Comparison of ENCODE assay signal across 13 cellular contexts in genomic region chr17:4483012-4483840, GRCh38. TPM values are rescaled to one million over a fixed set of nuclear protein-coding genes. Genes with fewer than 3 reads are reported as not detected.
DNase-seq lines count a peak whose midpoint lies in the region; ATAC-seq and TF ChIP-seq lines count a peak whose summit lies in the region.
"Had no signal": no experiment of that assay in that cellular context is flagged by ENCODE, and none has a peak within 500 bp of the region (broad histone marks: within the 10 kb centered on the region; RNA-seq: fewer than 3 reads in every experiment).

No MANE protein-coding gene starts in this region.

- H3K27ac ChIP-seq in CD8-positive, alpha-beta T cell (ENCODE audit: low read depth, low read length): no peak overlapping the region
- H3K27ac ChIP-seq in mucosa of rectum (ENCODE audit: low read depth in 2 of 2, low read length in 2 of 2): peak overlapping the region; percentile 85 to 95
- H3K27ac ChIP-seq in tibial artery: no peak overlapping the region

- POLR2A ChIA-PET in CD8-positive, alpha-beta T cell (lab: Charles Lee): interaction anchor here (0.6 kb wide), 1 partner anchor 575 kb away, joined by 3 read pairs; no protein-coding TSS in a partner anchor

- peaks cover 65% of the 10 kb centered on the region for H3K4me1 Mint-ChIP-seq in CD8-positive, alpha-beta T cell (ENCODE audit: low read depth)
- peaks cover 15% of the 10 kb centered on the region for H3K4me1 Mint-ChIP-seq in stimulated activated memory B cell treated with anti-CD40 and anti-IgM and Interleukin-4, amounts not matched to agents 10 μg/mL and 1 μg/mL and 100 μg/mL, for 72 hours

- H3K9me3 Mint-ChIP-seq in CD8-positive, alpha-beta T cell: no peaks in the 10 kb centered on the region
- H3K9me3 Mint-ChIP-seq in activated naive CD4-positive, alpha-beta T cell treated with anti-CD3 and anti-CD28 coated beads, Interleukin-2, amount 50 U/mL, for 72 hours: no peaks in the 10 kb centered on the region
- H3K9me3 Mint-ChIP-seq in stimulated activated memory B cell treated with anti-CD40 and anti-IgM and Interleukin-4, amounts not matched to agents 10 μg/mL and 1 μg/mL and 100 μg/mL, for 72 hours: no peaks in the 10 kb centered on the region
- H3K9me3 Mint-ChIP-seq: IgD-negative memory B cell; stimulated activated naive B cell treated with anti-CD40 and anti-IgM and Interleukin-4, amounts not matched to agents 10 μg/mL and 1 μg/mL and 100 μg/mL, for 72 hours had no signal

- no peaks in the 10 kb centered on the region for H3K27me3 Mint-ChIP-seq in CD8-positive, alpha-beta T cell (ENCODE audit: low read depth)
- H3K27me3 Mint-ChIP-seq in stimulated activated memory B cell treated with anti-CD40 and anti-IgM and Interleukin-4, amounts not matched to agents 10 μg/mL and 1 μg/mL and 100 μg/mL, for 72 hours: peaks cover 9% of the 10 kb centered on the region

- intact Hi-C loops in CD8-positive, alpha-beta T cell (cut with DNase I, micrococcal nuclease): loop anchor here in 1 of 2 experiments (10.0 kb wide), 1 partner anchor 58 kb away; no protein-coding TSS in a partner anchor
- intact Hi-C loops in tibial artery (cut with DNase I; ENCODE audit: low total_unique reads): no loop called here

- no peaks in the 10 kb centered on the region for H3K9me3 ChIP-seq in CD8-positive, alpha-beta T cell (ENCODE audit: low read length)
- H3K9me3 ChIP-seq in mucosa of rectum (ENCODE audit: control insufficient read depth in 2 of 2, low read length in 2 of 2) (no peaks in the 10 kb centered on the region), tibial artery (no peaks in the 10 kb centered on the region)

- ATAC-seq in CD8-positive, alpha-beta T cell: no peak
- ATAC-seq in activated naive CD4-positive, alpha-beta T cell treated with anti-CD3 and anti-CD28 coated beads, Interleukin-2, amount 50 U/mL, for 72 hours: no peak
- no peak for ATAC-seq in stimulated activated memory B cell treated with anti-CD40 and anti-IgM and Interleukin-4, amounts not matched to agents 10 μg/mL and 1 μg/mL and 100 μg/mL, for 72 hours
- ATAC-seq: stimulated activated naive B cell treated with anti-CD40 and anti-IgM and Interleukin-4, amounts not matched to agents 10 μg/mL and 1 μg/mL and 100 μg/mL, for 72 hours had no signal

- H3K4me3 Mint-ChIP-seq in CD8-positive, alpha-beta T cell: no peak overlapping the region
- no peak overlapping the region for H3K4me3 Mint-ChIP-seq in stimulated activated memory B cell treated with anti-CD40 and anti-IgM and Interleukin-4, amounts not matched to agents 10 μg/mL and 1 μg/mL and 100 μg/mL, for 72 hours
- H3K4me3 Mint-ChIP-seq: stimulated activated naive B cell treated with anti-CD40 and anti-IgM and Interleukin-4, amounts not matched to agents 10 μg/mL and 1 μg/mL and 100 μg/mL, for 72 hours had no signal

- CTCF ChIA-PET in CD8-positive, alpha-beta T cell (lab: Charles Lee): interaction anchor here (1.7 kb wide), 1 partner anchor 16 kb away, joined by 5 read pairs; no protein-coding TSS in a partner anchor

- H3K4me1 ChIP-seq in CD8-positive, alpha-beta T cell (ENCODE audit: insufficient read depth, low read length): peaks cover 74% of the 10 kb centered on the region
- peaks cover 42 to 56% of the 10 kb centered on the region in 2 donors for H3K4me1 ChIP-seq in mucosa of rectum (ENCODE audit: control insufficient read depth in 2 of 2, insufficient read depth in 2 of 2, low read length in 2 of 2)
- H3K4me1 ChIP-seq in tibial artery: peaks cover 0 to 15% (median 0%) of the 10 kb centered on the region in 4 donors

- TF ChIP-seq CTCF in CD8-positive, alpha-beta T cell (IDR thresholded peaks at IDR 0.05): no peak
- TF ChIP-seq CTCF in LNCaP clone FGC (IDR thresholded peaks at IDR 0.05; ENCODE audit: control insufficient read depth, extremely low read depth, insufficient read depth) (no peak), tibial artery (IDR thresholded peaks at IDR 0.05) (no peak)

- no peak overlapping the region for H3K4me3 ChIP-seq in CD8-positive, alpha-beta T cell (ENCODE audit: low read depth, low read length)
- H3K4me3 ChIP-seq in LNCaP clone FGC (ENCODE audit: low read depth, low read length) (no peak overlapping the region), mucosa of rectum (ENCODE audit: low read length in 2 of 2) (peak overlapping the region in 1 of 2 donors; percentile 61), tibial artery (no peak overlapping the region)

- peak overlapping the region; percentile 95 for H3K27ac Mint-ChIP-seq in CD8-positive, alpha-beta T cell
- H3K27ac Mint-ChIP-seq in activated naive CD4-positive, alpha-beta T cell treated with anti-CD3 and anti-CD28 coated beads, Interleukin-2, amount 50 U/mL, for 72 hours: peak overlapping the region in 1 of 2 donors; percentile 53
- no peak overlapping the region for H3K27ac Mint-ChIP-seq in stimulated activated memory B cell treated with anti-CD40 and anti-IgM and Interleukin-4, amounts not matched to agents 10 μg/mL and 1 μg/mL and 100 μg/mL, for 72 hours
- H3K27ac Mint-ChIP-seq: IgD-negative memory B cell had no signal

- no peak for DNase-seq in CD8-positive, alpha-beta T cell
- DNase-seq in LNCaP clone FGC (ENCODE audit: low read depth) (peak; percentile 80), cerebellum (ENCODE audit: low spot score) (peak; percentile 50), tibial artery (no peak)
- DNase-seq in stimulated activated CD4-positive, alpha-beta T cell treated with anti-CD3 and anti-CD28 coated beads, Interleukin-2, amount 100 ng/mL, for 48 hours: no peak
- no peak for DNase-seq in activated naive CD4-positive, alpha-beta T cell treated with anti-CD3 and anti-CD28 coated beads, Interleukin-2, amount 50 U/mL, for 72 hours (ENCODE audit: low spot score in 2 of 2)
- DNase-seq: effector memory CD4-positive, alpha-beta T cell; NCI-H748 treated with DMSO at 0.1 percent for 48 hours; stimulated activated naive B cell treated with anti-CD40 and anti-IgM and Interleukin-4, amounts not matched to agents 10 μg/mL and 1 μg/mL and 100 μg/mL, for 72 hours had no signal

- H3K36me3 ChIP-seq in CD8-positive, alpha-beta T cell (ENCODE audit: insufficient read depth, low read length): no peaks in the 10 kb centered on the region
- H3K36me3 ChIP-seq in mucosa of rectum (ENCODE audit: control insufficient read depth in 2 of 2, insufficient read depth in 2 of 2, low read length in 2 of 2) (no peaks in the 10 kb centered on the region), tibial artery (no peaks in the 10 kb centered on the region)

- peaks cover 9% of the 10 kb centered on the region for H3K36me3 Mint-ChIP-seq in CD8-positive, alpha-beta T cell
- peaks cover 4 to 8% of the 10 kb centered on the region in 2 donors for H3K36me3 Mint-ChIP-seq in activated naive CD4-positive, alpha-beta T cell treated with anti-CD3 and anti-CD28 coated beads, Interleukin-2, amount 50 U/mL, for 72 hours
- H3K36me3 Mint-ChIP-seq in stimulated activated memory B cell treated with anti-CD40 and anti-IgM and Interleukin-4, amounts not matched to agents 10 μg/mL and 1 μg/mL and 100 μg/mL, for 72 hours: no peaks in the 10 kb centered on the region

- peak overlapping the region; percentile 17 to 78 for H3K9ac ChIP-seq in mucosa of rectum (ENCODE audit: low read depth in 1 of 2, low read length in 2 of 2)

- no peaks in the 10 kb centered on the region for H3K27me3 ChIP-seq in CD8-positive, alpha-beta T cell (ENCODE audit: insufficient read depth, low read length)
- H3K27me3 ChIP-seq in mucosa of rectum (ENCODE audit: control insufficient read depth in 2 of 2, insufficient read depth in 2 of 2, low read length in 2 of 2) (no peaks in the 10 kb centered on the region), tibial artery (peaks cover 0 to 15% of the 10 kb centered on the region in 2 donors)

RNA-seq across cellular contexts. Expression of gene SPNS2, which starts 15.5 kb away (rescaled TPM):
- total RNA-seq in CD8-positive, alpha-beta T cell: 1 to 10 TPM in 1 of 2 experiments, under 1 TPM in 1; 0.64 to 1.1 TPM
- 38.7 TPM for total RNA-seq in cerebellum
- total RNA-seq in activated naive CD4-positive, alpha-beta T cell treated with anti-CD3 and anti-CD28 coated beads, Interleukin-2, amount 50 U/mL, for 72 hours: under 1 TPM; 0.16 to 0.64 TPM

RNA-seq across cellular contexts. Expression of gene SPNS3, which starts 49.5 kb away (rescaled TPM):
- total RNA-seq in CD8-positive, alpha-beta T cell: 1 to 10 TPM; 3.4 TPM
- total RNA-seq in cerebellum: 1.00 TPM
- 1 to 10 TPM; 4.4 to 8.7 TPM for total RNA-seq in activated naive CD4-positive, alpha-beta T cell treated with anti-CD3 and anti-CD28 coated beads, Interleukin-2, amount 50 U/mL, for 72 hours
- total RNA-seq: skeletal muscle tissue had no signal

Comparison
In these comparisons a context has a peak if more than half of its experiments do, and no peak if none do; other contexts are left out.
1. DNase-seq: peak in LNCaP clone FGC (single experiment) and cerebellum (single experiment); none in CD8-positive, alpha-beta T cell (0 of 7), stimulated activated CD4-positive, alpha-beta T cell treated with anti-CD3 and anti-CD28 coated beads, Interleukin-2, amount 100 ng/mL, for 48 hours (0 of 2), tibial artery (0 of 2) and activated naive CD4-positive, alpha-beta T cell treated with anti-CD3 and anti-CD28 coated beads, Interleukin-2, amount 50 U/mL, for 72 hours (0 of 2).
2. H3K27ac ChIP-seq: peak in mucosa of rectum (2 of 2); none in CD8-positive, alpha-beta T cell (single experiment) and tibial artery (0 of 2).
3. RNA of gene SPNS2, which starts 15.5 kb away (total RNA-seq): 38.7 TPM in cerebellum (single experiment); 0.64 to 1.1 TPM in CD8-positive, alpha-beta T cell and 0.16 to 0.64 TPM in activated naive CD4-positive, alpha-beta T cell treated with anti-CD3 and anti-CD28 coated beads, Interleukin-2, amount 50 U/mL, for 72 hours; every median in the first group is over 10 times any median in the second.